In genomic region chr1:27097484-27097917, GRCh38 we compare ENCODE assay signal across 8 cellular contexts. TPM values are rescaled to one million over a fixed set of nuclear protein-coding genes. Genes with fewer than 3 reads are reported as not detected.
DNase-seq lines count a peak whose midpoint lies in the region; ATAC-seq and TF ChIP-seq lines count a peak whose summit lies in the region.

No MANE protein-coding gene starts in this region.

- H3K36me3 Mint-ChIP-seq in glutamatergic neuron (ENCODE audit: unreplicated experiment): no peaks in the 10 kb centered on the region

- H3K4me1 Mint-ChIP-seq in glutamatergic neuron (ENCODE audit: low read depth, unreplicated experiment): peaks cover 24% of the 10 kb centered on the region

- H3K27ac ChIP-seq in vagina: peak overlapping the region; percentile 93

- no peaks in the 10 kb centered on the region for H3K9me3 ChIP-seq in vagina

- no peak for ATAC-seq in HG03571 (IDR thresholded peaks at IDR 0.05; ENCODE audit: unreplicated experiment)

- peak; percentile 98 for TF ChIP-seq CTCF in glutamatergic neuron (IDR thresholded peaks at IDR 0.05; ENCODE audit: partially characterized antibody, unreplicated experiment)
- TF ChIP-seq CTCF in vagina (IDR thresholded peaks at IDR 0.05): peak; percentile 95 to 99 (median 98)

- no peak for TF ChIP-seq POLR2A in vagina (IDR thresholded peaks at IDR 0.05)

- H3K9me3 Mint-ChIP-seq in glutamatergic neuron (ENCODE audit: unreplicated experiment): peaks cover 9% of the 10 kb centered on the region

- peaks cover 31% of the 10 kb centered on the region for H3K4me1 ChIP-seq in vagina

- no peak overlapping the region for H3K4me3 Mint-ChIP-seq in glutamatergic neuron (ENCODE audit: unreplicated experiment)

- peaks cover 19% of the 10 kb centered on the region for H3K27me3 Mint-ChIP-seq in glutamatergic neuron (ENCODE audit: unreplicated experiment)

- intact Hi-C loops in posterior vena cava (cut with DNase I) (loop anchor here (2.0 to 10.0 kb wide), 3 partner anchors 53 to 100 kb away; no protein-coding TSS in a partner anchor), vagina (cut with DNase I) (loop anchor here (5.0 kb wide), 2 partner anchors 55 to 100 kb away; no protein-coding TSS in a partner anchor)

- H3K36me3 ChIP-seq in vagina: no peaks in the 10 kb centered on the region

- no peaks in the 10 kb centered on the region for H3K27me3 ChIP-seq in vagina

- in situ Hi-C loops in G401 (cut with HindIII; ENCODE audit: low sequenced_read_pairs): no loop called here

- H3K27ac Mint-ChIP-seq in glutamatergic neuron (ENCODE audit: unreplicated experiment): peak overlapping the region; percentile 43

- DNase-seq in G401 (ENCODE audit: low spot score): peak; percentile 81
- DNase-seq in LoVo (ENCODE audit: low spot score): peak; percentile 79
- DNase-seq in SK-N-DZ (ENCODE audit: low spot score): peak; percentile 63
- peak; percentile 75 for DNase-seq in activated naive CD4-positive, alpha-beta T cell treated with Interleukin-2 at 50 U/mL for 16 hours
- peak; percentile 84 for DNase-seq in glutamatergic neuron
- DNase-seq in posterior vena cava (ENCODE audit: low spot score): peak; percentile 92
- no peak for DNase-seq in vagina (ENCODE audit: extremely low spot score in 2 of 2)

- no peak overlapping the region for H3K4me3 ChIP-seq in vagina

RNA-seq across cellular contexts. Expression of gene SLC9A1, which starts 57.4 kb away (rescaled TPM):
- total RNA-seq in G401 (2014; rRNA removed; shearing (Covaris generic)): 1.4 and 4.2 TPM in 2 replicates
- 3.7 and 5.6 TPM in 2 replicates for polyA plus RNA-seq in SK-N-DZ (2014; cell fraction: cytosol; rRNA removed)
- 2.2 and 5.6 TPM in 2 replicates for polyA plus RNA-seq in SK-N-DZ (2014; cell fraction: nucleus; rRNA removed)
- total RNA-seq in glutamatergic neuron (ENCODE audit: unreplicated experiment) (16.7 TPM), posterior vena cava (10 to 100 TPM; 19.0 to 25.3 TPM), vagina (10.6 TPM)

Comparison
In these comparisons a context has a peak if more than half of its experiments do, and no peak if none do; other contexts are left out.
1. DNase-seq: peak in G401 (single experiment), LoVo (single experiment), SK-N-DZ (single experiment), activated naive CD4-positive, alpha-beta T cell treated with Interleukin-2 at 50 U/mL for 16 hours (single experiment), glutamatergic neuron (single experiment) and posterior vena cava (single experiment); none in vagina (0 of 2).